18 cellular contexts compared by ENCODE assay signal in genomic region chr2:44083054-44083453, GRCh38.
"Had no signal": no experiment of that assay in that cellular context is flagged by ENCODE, and none has a peak within 500 bp of the region (broad histone marks: within the 10 kb centered on the region; RNA-seq: fewer than 3 reads in every experiment).

No MANE protein-coding gene starts in this region.

- ATAC-seq: activated CD8-positive, alpha-beta T cell treated with anti-CD3 and anti-CD28 coated beads, Interleukin-2, amount 10 ng/mL, durations not matched to agents 7 days and 5 days; activated naive CD8-positive, alpha-beta T cell treated with anti-CD3 and anti-CD28 coated beads, Interleukin-2, amount 50 U/mL, for 24 hours; activated T-cell treated with anti-CD3 and anti-CD28 coated beads, Interleukin-2, amount 50 U/mL, for 72 hours; esophagus mucosa; left ventricle myocardium superior; natural killer cell treated with Interleukin-12 subunit alpha and Interleukin-12 subunit beta and Interleukin-15 and Interleukin-18, amount 100 ng/mL, for 72 hours; stimulated activated naive CD8-positive, alpha-beta T cell treated with anti-CD3 and anti-CD28 coated beads, Interleukin-15, amount 100 ng/mL, for 72 hours had no signal

- H3K9me3 ChIP-seq: ascending aorta, breast epithelium, sigmoid colon, spleen, testis had no signal

- H3K27ac ChIP-seq: ascending aorta, breast epithelium, sigmoid colon, spleen, testis had no signal

- H3K4me3 ChIP-seq: ascending aorta, breast epithelium, sigmoid colon, spleen, testis had no signal

- H3K27me3 ChIP-seq: ascending aorta, breast epithelium, sigmoid colon, spleen, testis had no signal

- H3K4me1 ChIP-seq: breast epithelium had no signal

- H3K36me3 ChIP-seq: ascending aorta, breast epithelium, sigmoid colon, spleen had no signal

- DNase-seq: activated B cell treated with CpG ODN at 0.5 μM for 24 hours; activated CD4-positive, alpha-beta T cell treated with anti-CD3 and anti-CD28 coated beads, Interleukin-2, amount 10 ng/mL, durations not matched to agents 24 days and 14 days; activated CD8-positive, alpha-beta memory T cell treated with anti-CD3 and anti-CD28 coated beads, Interleukin-2, amount 50 U/mL, for 4 hours; activated CD8-positive, alpha-beta T cell treated with anti-CD3 and anti-CD28 coated beads, Interleukin-2, amount 10 ng/mL, durations not matched to agents 7 days and 5 days; activated naive CD4-positive, alpha-beta T cell treated with Interleukin-2 at 50 U/mL for 16 hours; activated naive CD8-positive, alpha-beta T cell treated with anti-CD3 and anti-CD28 coated beads, Interleukin-2, amount 50 U/mL, for 24 hours; activated T-cell treated with anti-CD3 and anti-CD28 coated beads, Interleukin-2, amount 50 U/mL, for 72 hours; left ventricle myocardium superior; mesendoderm; sigmoid colon; spleen; stimulated activated naive CD8-positive, alpha-beta T cell treated with anti-CD3 and anti-CD28 coated beads, Interleukin-15, amount 100 ng/mL, for 72 hours; T-helper 2 cell; testis had no signal
